ENCODE assay signal across 27 cellular contexts in genomic region chr6:77764364-77764763, GRCh38.
"Had no signal": no experiment of that assay in that cellular context is flagged by ENCODE, and none has a peak within 500 bp of the region (broad histone marks: within the 10 kb centered on the region; RNA-seq: fewer than 3 reads in every experiment).

No MANE protein-coding gene starts in this region.

- H3K4me3 ChIP-seq: colonic mucosa, coronary artery, dorsolateral prefrontal cortex, esophagus muscularis mucosa, esophagus squamous epithelium, gastrocnemius medialis, gastroesophageal sphincter, heart left ventricle had no signal

- FAIRE-seq: colon, endometrium, endothelial cell of umbilical vein, frontal cortex had no signal

- H3K9me3 ChIP-seq: colonic mucosa, esophagus muscularis mucosa, gastrocnemius medialis, gastroesophageal sphincter, heart left ventricle had no signal

- DNase-seq: colonic mucosa; cortex of kidney; dermis blood vessel endothelial cell; dorsolateral prefrontal cortex; effector CD4-positive, alpha-beta T cell; effector CD8-positive, alpha-beta T cell; effector memory CD4-positive, alpha-beta T cell; effector memory CD8-positive, alpha-beta T cell; endodermal cell; erythroblast; esophagus squamous epithelium; foreskin fibroblast; foreskin keratinocyte; foreskin melanocyte; gastrocnemius medialis; glutamatergic neuron; head of caudate nucleus; heart left ventricle had no signal

- H3K4me1 ChIP-seq: colonic mucosa, esophagus muscularis mucosa, esophagus squamous epithelium, foreskin keratinocyte, gastrocnemius medialis, gastroesophageal sphincter, heart left ventricle had no signal

- H3K36me3 ChIP-seq: colonic mucosa, esophagus muscularis mucosa, esophagus squamous epithelium, gastrocnemius medialis, gastroesophageal sphincter, heart left ventricle had no signal

- H3K27ac ChIP-seq: colonic mucosa, coronary artery, dorsolateral prefrontal cortex, epithelial cell of prostate, esophagus muscularis mucosa, esophagus squamous epithelium, foreskin keratinocyte, gastrocnemius medialis, gastroesophageal sphincter, heart left ventricle had no signal

- ATAC-seq: effector memory CD8-positive, alpha-beta T cell; esophagus mucosa; foreskin keratinocyte; gastrocnemius medialis; gastroesophageal sphincter; heart left ventricle had no signal

- H3K27me3 ChIP-seq: colonic mucosa, dorsolateral prefrontal cortex, esophagus muscularis mucosa, esophagus squamous epithelium, foreskin keratinocyte, gastrocnemius medialis, gastroesophageal sphincter, heart left ventricle had no signal
